In the genomic region with DNA sequence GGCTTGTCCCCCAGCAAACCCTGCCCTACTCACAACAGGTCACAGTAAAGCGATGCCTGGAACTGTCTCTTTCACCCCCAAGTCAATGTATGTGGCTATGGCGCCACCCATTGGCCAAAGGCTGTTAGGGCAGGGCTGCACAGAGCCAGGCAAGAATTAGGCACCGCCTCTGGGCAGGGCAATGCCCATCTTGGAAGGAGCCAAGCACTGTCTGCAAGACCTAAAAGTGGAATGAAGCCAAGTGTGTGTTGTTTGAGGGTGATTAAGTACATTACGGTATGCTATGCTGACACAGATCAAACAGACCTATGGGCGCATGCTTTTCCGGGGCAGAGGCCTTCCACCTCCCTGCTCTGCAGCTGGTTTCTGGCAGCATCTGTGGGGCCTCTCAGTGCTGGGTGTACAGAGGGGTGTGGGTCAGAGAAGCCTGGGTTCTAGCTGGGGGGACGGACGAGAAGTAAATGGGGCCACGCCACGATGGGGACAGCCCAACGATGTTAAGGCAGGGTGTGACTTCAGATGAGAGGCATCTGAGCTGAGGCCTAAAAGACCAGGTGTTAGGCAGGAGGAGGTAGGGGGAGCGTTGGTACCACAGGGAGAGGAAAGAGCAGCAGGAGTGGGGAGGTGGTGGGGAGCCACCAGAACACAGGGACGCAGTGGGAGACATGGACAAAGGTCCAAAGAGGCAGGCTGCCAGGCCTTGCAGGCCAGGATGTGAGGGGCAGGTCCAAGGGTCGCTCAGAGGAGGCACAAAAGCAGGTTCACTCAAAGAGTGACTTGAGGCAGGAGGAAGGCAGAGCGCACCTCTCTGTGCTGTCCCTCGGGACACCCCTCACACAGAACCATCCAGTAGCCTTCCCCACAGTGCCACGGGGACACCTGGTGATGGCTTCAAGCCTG, we compare ENCODE assay signal across 8 cellular contexts. TPM values are rescaled to one million over a fixed set of nuclear protein-coding genes. Genes with fewer than 3 reads are reported as not detected.
DNase-seq lines count a peak whose midpoint lies in the region; ATAC-seq lines count a peak whose summit lies in the region.

No MANE protein-coding gene starts in this region.

- intact Hi-C loops in posterior cingulate gyrus (cut with DNase I) = loop anchor here (5.0 kb wide), 1 partner anchor 96 kb away; no protein-coding TSS in a partner anchor

- DNase-seq in DMS79 (lab: John Stamatoyannopoulos, UW) (peak; percentile 92), HT1080 (ENCODE audit: low read depth) (peak; percentile 93), RKO (ENCODE audit: low spot score) (peak; percentile 83), germinal center (ENCODE audit: low spot score) (peak; percentile 54), posterior cingulate gyrus (peak in 9 of 10 donors; percentile 40 to 95 (median 67)), DMS114 treated with DMSO at 0.1 percent for 48 hours (lab: John Stamatoyannopoulos, UW; ENCODE audit: unreplicated experiment) (no peak)
- peak; percentile 56 for DNase-seq in activated naive CD4-positive, alpha-beta T cell treated with Interleukin-2 at 50 U/mL for 16 hours

- no peak for ATAC-seq in HG03039 (IDR thresholded peaks at IDR 0.05; ENCODE audit: unreplicated experiment)

RNA-seq across cellular contexts. Expression of gene ACOT7, which starts 49.8 kb away (rescaled TPM):
- total RNA-seq in HT1080 (2014; rRNA removed; shearing (Covaris generic)) = 101 and 179 TPM in 2 replicates
- polyA plus RNA-seq in HT1080 (2015; cell fraction: cytosol; rRNA removed) = 251 and 252 TPM in 2 replicates
- polyA plus RNA-seq in HT1080 (2015; cell fraction: nucleus; rRNA removed) = 169 and 180 TPM in 2 replicates
